Comparison of ENCODE assay signal across 32 cellular contexts in the genomic region with DNA sequence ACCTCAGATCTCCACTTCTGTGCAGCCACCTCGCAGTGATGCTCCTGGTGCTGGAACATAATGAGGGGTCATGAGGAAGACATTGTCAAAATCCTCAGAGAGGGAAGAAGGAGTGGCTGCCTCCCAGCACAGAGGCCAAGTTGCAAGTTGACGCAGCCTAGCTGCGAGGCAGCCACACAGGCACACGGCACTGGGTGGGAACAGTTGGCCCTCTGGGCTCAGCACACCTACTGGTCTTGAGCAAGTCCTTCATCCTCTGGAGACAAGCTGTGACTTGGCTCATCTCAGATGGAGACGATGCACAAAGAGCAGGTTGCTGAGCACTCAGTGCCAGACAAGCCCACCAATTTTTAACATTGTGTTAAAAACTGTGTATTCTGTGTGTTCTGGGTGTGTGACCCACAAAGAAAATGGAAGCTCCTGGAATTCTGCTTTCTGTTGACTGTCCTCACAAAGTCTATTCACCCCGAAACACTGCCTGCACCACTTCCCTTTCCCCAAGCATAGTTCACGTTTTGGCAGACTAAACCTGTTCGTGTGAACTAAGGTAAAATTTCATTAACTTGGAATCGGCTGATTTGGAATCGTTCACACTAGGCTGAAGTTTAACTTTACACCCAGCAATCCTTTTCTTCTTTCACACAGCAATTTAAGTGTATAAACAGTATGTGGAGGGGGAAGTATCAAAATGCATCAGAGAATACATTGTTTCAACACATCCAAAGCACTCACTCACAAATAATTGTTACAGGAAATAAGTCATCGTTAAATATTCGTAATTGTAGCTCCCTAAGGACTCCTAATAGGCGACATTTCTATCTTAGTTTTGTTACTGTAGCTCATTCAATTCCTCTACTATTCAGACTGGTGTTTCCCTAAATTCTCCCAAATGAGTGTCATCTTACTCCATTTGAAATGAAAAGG.
DNase-seq lines count a peak whose midpoint lies in the region; ATAC-seq and TF ChIP-seq lines count a peak whose summit lies in the region.
"Had no signal": no experiment of that assay in that cellular context is flagged by ENCODE, and none has a peak within 500 bp of the region (broad histone marks: within the 10 kb centered on the region; RNA-seq: fewer than 3 reads in every experiment).

No MANE protein-coding gene starts in this region.

- peaks cover 2% of the 10 kb centered on the region for H3K36me3 Mint-ChIP-seq in neural progenitor cell
- peaks cover 3% of the 10 kb centered on the region for H3K36me3 Mint-ChIP-seq in activated CD4-positive, alpha-beta T cell treated with anti-CD3 and anti-CD28 coated beads, Interleukin-2, amount 10 ng/mL, durations not matched to agents 7 days and 5 days (ENCODE audit: low read depth)

- H2AFZ ChIP-seq in hepatocyte (no peak overlapping the region), neural progenitor cell (replicated peaks) (no peak overlapping the region)

- peaks cover 10% of the 10 kb centered on the region for H3K4me1 Mint-ChIP-seq in neural progenitor cell
- no peaks in the 10 kb centered on the region for H3K4me1 Mint-ChIP-seq in activated CD4-positive, alpha-beta T cell treated with anti-CD3 and anti-CD28 coated beads, Interleukin-2, amount 10 ng/mL, durations not matched to agents 7 days and 5 days
- H3K4me1 Mint-ChIP-seq: activated B cell treated with CpG ODN at 0.5 μM for 24 hours had no signal

- CTCF ChIA-PET in activated CD4-positive, alpha-beta T cell treated with anti-CD3 and anti-CD28 coated beads, Interleukin-2, amount 10 ng/mL, durations not matched to agents 7 days and 5 days (lab: Charles Lee) = interaction anchor here (0.8 to 1.6 kb wide), 2 partner anchors 25 to 34 kb away, joined by 3 read pairs; no protein-coding TSS in a partner anchor

- H4K20me1 ChIP-seq in hepatocyte (ENCODE audit: insufficient read depth, poor library complexity, severe bottlenecking) (no peaks in the 10 kb centered on the region), neural progenitor cell (ENCODE audit: low read depth) (no peaks in the 10 kb centered on the region)
- H4K20me1 ChIP-seq: BLaER1 had no signal

- H3K36me3 ChIP-seq in GM06990 (ENCODE audit: control insufficient read depth, insufficient read depth, low read length) (no peaks in the 10 kb centered on the region), hepatocyte (replicated peaks; ENCODE audit: insufficient read depth, low read depth) (no peaks in the 10 kb centered on the region), neural progenitor cell (no peaks in the 10 kb centered on the region)
- H3K36me3 ChIP-seq: adrenal gland, BLaER1, left lung, prostate gland, sigmoid colon, upper lobe of right lung had no signal

- no peaks in the 10 kb centered on the region for H3K79me2 ChIP-seq in hepatocyte
- H3K79me2 ChIP-seq in neural progenitor cell (ENCODE audit: low read depth) = no peaks in the 10 kb centered on the region

- TF ChIP-seq CTCF in GM06990 (IDR thresholded peaks at IDR 0.05; ENCODE audit: insufficient read depth, low read length, poor library complexity, severe bottlenecking) (no peak), hepatocyte (IDR thresholded peaks at IDR 0.05; ENCODE audit: poor library complexity) (no peak), neural progenitor cell (IDR thresholded peaks at IDR 0.05) (no peak)

- no peak for ATAC-seq in HG03342 (IDR thresholded peaks at IDR 0.05; ENCODE audit: unreplicated experiment)
- ATAC-seq in HG02763 (IDR thresholded peaks at IDR 0.05; ENCODE audit: unreplicated experiment) = no peak
- ATAC-seq in HG02798 (IDR thresholded peaks at IDR 0.05; ENCODE audit: poor library complexity, unreplicated experiment) = no peak
- ATAC-seq: activated T-cell treated with anti-CD3 and anti-CD28 coated beads, Interleukin-2, amount 50 U/mL, for 72 hours; HCT116; K562; left lung; upper lobe of right lung had no signal

- H3K27me3 ChIP-seq in GM06990 (replicated peaks; ENCODE audit: control insufficient read depth, insufficient read depth, low read length) (no peaks in the 10 kb centered on the region; the same call in 1 of the 2 replicates), hepatocyte (no peaks in the 10 kb centered on the region), neural progenitor cell (no peaks in the 10 kb centered on the region)
- H3K27me3 ChIP-seq: adrenal gland, BLaER1, left lung, sigmoid colon, upper lobe of right lung had no signal

- WGBS in hepatocyte (ENCODE audit: low lambda C conversion rate, missing lambda C conversion rate) = 83% methylated on average over 13 of the region's 13 CpGs

- DNase-seq in GM06990 (ENCODE audit: extremely low read depth, insufficient read length) = peak; percentile 26
- peak; percentile 27 for DNase-seq in NCI-H1436 (lab: John Stamatoyannopoulos, UW)
- no peak for DNase-seq in hepatocyte (ENCODE audit: low spot score)
- no peak for DNase-seq in neural progenitor cell (ENCODE audit: low spot score)
- DNase-seq in activated CD4-positive, alpha-beta T cell treated with anti-CD3 and anti-CD28 coated beads, Interleukin-2, amount 10 ng/mL, durations not matched to agents 7 days and 5 days = no peak
- DNase-seq: activated B cell treated with CpG ODN at 0.5 μM for 24 hours; activated CD4-positive, alpha-beta T cell treated with anti-CD3 and anti-CD28 coated beads, Interleukin-2, amount 50 U/mL, for 1 hour; activated naive CD4-positive, alpha-beta T cell treated with anti-CD3 and anti-CD28 coated beads for 36 hours; activated T-cell treated with anti-CD3 and anti-CD28 coated beads, Interleukin-2, amount 50 U/mL, for 72 hours; adrenal gland; central memory CD4-positive, alpha-beta T cell; cortex of kidney; effector memory CD4-positive, alpha-beta T cell; erythroblast; left lung; NCI-H1417; NCI-H2081 treated with DMSO at 0.1 percent for 48 hours; NCI-H345; NCI-H748 treated with DMSO at 0.1 percent for 48 hours; nucleus accumbens; sigmoid colon; stimulated activated CD4-positive, alpha-beta T cell treated with anti-CD3 and anti-CD28 coated beads, Interleukin-4, amount 100 ng/mL, for 1 hour; substantia nigra; upper lobe of right lung had no signal

- no peaks in the 10 kb centered on the region for H3K9me3 Mint-ChIP-seq in neural progenitor cell
- H3K9me3 Mint-ChIP-seq in activated CD4-positive, alpha-beta T cell treated with anti-CD3 and anti-CD28 coated beads, Interleukin-2, amount 10 ng/mL, durations not matched to agents 7 days and 5 days = peaks cover 2% of the 10 kb centered on the region
- H3K9me3 Mint-ChIP-seq: activated B cell treated with CpG ODN at 0.5 μM for 24 hours; activated naive CD4-positive, alpha-beta T cell treated with anti-CD3 and anti-CD28 coated beads for 36 hours; activated T-cell treated with anti-CD3 and anti-CD28 coated beads, Interleukin-2, amount 50 U/mL, for 72 hours had no signal

- H3F3A ChIP-seq in neural progenitor cell (ENCODE audit: low read depth) = peaks cover 4% of the 10 kb centered on the region

- H3K27ac Mint-ChIP-seq in neural progenitor cell = peak overlapping the region; percentile 31
- no peak overlapping the region for H3K27ac Mint-ChIP-seq in activated CD4-positive, alpha-beta T cell treated with anti-CD3 and anti-CD28 coated beads, Interleukin-2, amount 10 ng/mL, durations not matched to agents 7 days and 5 days
- H3K27ac Mint-ChIP-seq: activated B cell treated with CpG ODN at 0.5 μM for 24 hours; activated naive CD4-positive, alpha-beta T cell treated with anti-CD3 and anti-CD28 coated beads for 36 hours; activated T-cell treated with anti-CD3 and anti-CD28 coated beads, Interleukin-2, amount 50 U/mL, for 72 hours had no signal

- no peaks in the 10 kb centered on the region for H3K9me2 ChIP-seq in hepatocyte (replicated peaks; ENCODE audit: insufficient read depth)

- H3K27ac ChIP-seq in hepatocyte (peak overlapping the region; percentile 61), neural progenitor cell (no peak overlapping the region)
- H3K27ac ChIP-seq: adrenal gland, BLaER1, prostate gland, sigmoid colon, upper lobe of right lung had no signal

- H3K9me3 ChIP-seq in hepatocyte (ENCODE audit: low read depth) (no peaks in the 10 kb centered on the region), neural progenitor cell (ENCODE audit: low read depth) (no peaks in the 10 kb centered on the region)
- H3K9me3 ChIP-seq: adrenal gland, BLaER1, Caco-2, left lung, prostate gland, sigmoid colon, upper lobe of right lung had no signal

- peaks cover 35% of the 10 kb centered on the region for H3K4me1 ChIP-seq in hepatocyte (ENCODE audit: insufficient read depth)
- peaks cover 9% of the 10 kb centered on the region for H3K4me1 ChIP-seq in neural progenitor cell
- H3K4me1 ChIP-seq: BLaER1, prostate gland, sigmoid colon had no signal

- no peak overlapping the region for H3K4me3 Mint-ChIP-seq in neural progenitor cell
- no peak overlapping the region for H3K4me3 Mint-ChIP-seq in activated CD4-positive, alpha-beta T cell treated with anti-CD3 and anti-CD28 coated beads, Interleukin-2, amount 10 ng/mL, durations not matched to agents 7 days and 5 days
- H3K4me3 Mint-ChIP-seq: activated B cell treated with CpG ODN at 0.5 μM for 24 hours; activated naive CD4-positive, alpha-beta T cell treated with anti-CD3 and anti-CD28 coated beads for 36 hours; activated T-cell treated with anti-CD3 and anti-CD28 coated beads, Interleukin-2, amount 50 U/mL, for 72 hours had no signal

- H3K27me3 Mint-ChIP-seq in neural progenitor cell (ENCODE audit: insufficient read depth, low read depth) = peaks cover 2% of the 10 kb centered on the region
- peaks cover 5% of the 10 kb centered on the region for H3K27me3 Mint-ChIP-seq in activated CD4-positive, alpha-beta T cell treated with anti-CD3 and anti-CD28 coated beads, Interleukin-2, amount 10 ng/mL, durations not matched to agents 7 days and 5 days

- POLR2A ChIA-PET in activated CD4-positive, alpha-beta T cell treated with anti-CD3 and anti-CD28 coated beads, Interleukin-2, amount 10 ng/mL, durations not matched to agents 7 days and 5 days (lab: Charles Lee) = no interaction called here

- H3K4me3 ChIP-seq in GM06990 (replicated peaks; ENCODE audit: low read depth, low read length) = no peak overlapping the region
- no peak overlapping the region for H3K4me3 ChIP-seq in hepatocyte
- no peak overlapping the region for H3K4me3 ChIP-seq in neural progenitor cell
- H3K4me3 ChIP-seq: adrenal gland, BLaER1, K562, left lung, prostate gland, sigmoid colon, upper lobe of right lung had no signal

- H3K9ac ChIP-seq in neural progenitor cell = no peak overlapping the region
- H3K9ac ChIP-seq: BLaER1 had no signal

- no peak overlapping the region for H3K4me2 ChIP-seq in hepatocyte
- H3K4me2 ChIP-seq in neural progenitor cell = no peak overlapping the region
- H3K4me2 ChIP-seq: BLaER1 had no signal

Comparison
In these comparisons a context has a peak if more than half of its experiments do, and no peak if none do; other contexts are left out.
1. DNase-seq: peak in GM06990 (single experiment) and NCI-H1436 (single experiment); none in hepatocyte (single experiment), neural progenitor cell (single experiment) and activated CD4-positive, alpha-beta T cell treated with anti-CD3 and anti-CD28 coated beads, Interleukin-2, amount 10 ng/mL, durations not matched to agents 7 days and 5 days (single experiment).